ENCODE assay signal across 28 cellular contexts in genomic region chr1:63877021-63877767, GRCh38.
DNase-seq lines count a peak whose midpoint lies in the region; ATAC-seq, FAIRE-seq and TF ChIP-seq lines count a peak whose summit lies in the region.
"Had no signal": no experiment of that assay in that cellular context is flagged by ENCODE, and none has a peak within 500 bp of the region (broad histone marks: within the 10 kb centered on the region; RNA-seq: fewer than 3 reads in every experiment).

No MANE protein-coding gene starts in this region.

- no peak overlapping the region for H3K56ac ChIP-seq in H1 (replicated peaks; ENCODE audit: insufficient read length, low read depth, low read length)

- no peak overlapping the region for H3K9ac ChIP-seq in H1 (replicated peaks in 1 of 4; ENCODE audit: extremely low read depth in 1 of 4, low read depth in 3 of 4, low read length in 3 of 4)
- H3K9ac ChIP-seq in skeletal muscle satellite cell (ENCODE audit: low read depth, low read length): no peak overlapping the region

- H3K4me2 ChIP-seq in PC-9: peak overlapping the region; percentile 70
- no peak overlapping the region for H3K4me2 ChIP-seq in H1 (ENCODE audit: insufficient read depth in 1 of 2, low read depth in 2 of 2, low read length in 2 of 2)
- H3K4me2 ChIP-seq in skeletal muscle satellite cell (ENCODE audit: low read length): peak overlapping the region; percentile 39
- H3K4me2 ChIP-seq: hepatocyte had no signal

- no peaks in the 10 kb centered on the region for H3K36me3 ChIP-seq in PC-9 (ENCODE audit: low read depth)
- H3K36me3 ChIP-seq in H1 (ENCODE audit: control insufficient read depth in 2 of 4, insufficient read depth in 4 of 4, low read length in 3 of 4): no peaks in the 10 kb centered on the region
- H3K36me3 ChIP-seq in skeletal muscle satellite cell (ENCODE audit: insufficient read depth, low read length): no peaks in the 10 kb centered on the region
- no peaks in the 10 kb centered on the region for H3K36me3 ChIP-seq in HAP-1 (replicated peaks)
- H3K36me3 ChIP-seq: esophagus squamous epithelium, gastrocnemius medialis, neutrophil, thyroid gland had no signal

- peak overlapping the region; percentile 94 for H3K27ac ChIP-seq in PC-9
- 0 out of 2 replicates have a peak overlapping the region, but pooled peaks have one; percentile 8 for H3K27ac ChIP-seq in H1 (ENCODE audit: low read depth, low read length)
- H3K27ac ChIP-seq: C4-2B, gastrocnemius medialis, hepatocyte, neutrophil, thyroid gland had no signal

- no peaks in the 10 kb centered on the region for H3K9me3 Mint-ChIP-seq in Calu3 (ENCODE audit: low read depth, unreplicated experiment)
- no peaks in the 10 kb centered on the region for H3K9me3 Mint-ChIP-seq in activated CD8-positive, alpha-beta T cell treated with anti-CD3 and anti-CD28 coated beads for 36 hours
- H3K9me3 Mint-ChIP-seq: activated CD4-positive, alpha-beta T cell treated with anti-CD3 and anti-CD28 coated beads, Interleukin-2, amount 10 ng/mL, durations not matched to agents 7 days and 5 days; activated naive CD4-positive, alpha-beta T cell treated with anti-CD3 and anti-CD28 coated beads, Interleukin-2, amount 50 U/mL, for 24 hours; naive B cell had no signal

- H3K9me3 ChIP-seq in PC-9 (ENCODE audit: insufficient read depth, low read depth): peaks cover 12% of the 10 kb centered on the region; the same call in 1 of the 2 replicates
- no peaks in the 10 kb centered on the region for H3K9me3 ChIP-seq in H1 (ENCODE audit: insufficient read depth in 2 of 2, low read depth in 1 of 2, low read length in 1 of 2)
- H3K9me3 ChIP-seq in skeletal muscle satellite cell (replicated peaks; ENCODE audit: low read length): no peaks in the 10 kb centered on the region
- H3K9me3 ChIP-seq in HAP-1: no peaks in the 10 kb centered on the region
- H3K9me3 ChIP-seq: esophagus squamous epithelium, gastrocnemius medialis, neutrophil, thyroid gland had no signal

- H2BK20ac ChIP-seq in H1 (ENCODE audit: low read length): no peak overlapping the region

- H3K23me2 ChIP-seq in H1 (ENCODE audit: low read depth, low read length): peaks cover 2% of the 10 kb centered on the region; the same call in 1 of the 2 replicates

- no peak overlapping the region for H2BK5ac ChIP-seq in H1 (ENCODE audit: low read depth, low read length)

- no peak for TF ChIP-seq EP300 in H1 (IDR thresholded peaks at IDR 0.05; ENCODE audit: borderline replicate concordance in 1 of 2, low read depth in 2 of 2, low read length in 2 of 2)

- peaks cover 84% of the 10 kb centered on the region for H3K4me1 Mint-ChIP-seq in Calu3 (ENCODE audit: low read depth, unreplicated experiment)
- no peaks in the 10 kb centered on the region for H3K4me1 Mint-ChIP-seq in activated CD8-positive, alpha-beta T cell treated with anti-CD3 and anti-CD28 coated beads for 36 hours (ENCODE audit: low read depth)
- H3K4me1 Mint-ChIP-seq: activated CD4-positive, alpha-beta T cell treated with anti-CD3 and anti-CD28 coated beads, Interleukin-2, amount 10 ng/mL, durations not matched to agents 7 days and 5 days; activated naive CD4-positive, alpha-beta T cell treated with anti-CD3 and anti-CD28 coated beads, Interleukin-2, amount 50 U/mL, for 24 hours; immature natural killer cell; naive B cell had no signal

- H3K9me2 ChIP-seq in PC-9 (ENCODE audit: insufficient read depth): no peaks in the 10 kb centered on the region

- no peak for FAIRE-seq in H1 (lab: Jason Lieb, UNC)
- FAIRE-seq: HepG2 had no signal

- H3F3A ChIP-seq in PC-9 (ENCODE audit: insufficient read depth, low read depth): peaks cover 39% of the 10 kb centered on the region

- intact Hi-C loops in Calu3 (cut with micrococcal nuclease; ENCODE audit: unreplicated experiment): loop anchor here (2.0 to 5.0 kb wide), 3 partner anchors 40 to 184 kb away; no protein-coding TSS in a partner anchor
- intact Hi-C loops in PC-9 (cut with micrococcal nuclease; ENCODE audit: unreplicated experiment): loop anchor here (1.0 to 10.0 kb wide), 3 partner anchors 16 to 102 kb away; partner anchors contain the start of gene ROR1
- intact Hi-C loops in activated CD8-positive, alpha-beta T cell treated with anti-CD3 and anti-CD28 coated beads for 36 hours (cut with micrococcal nuclease): no loop called here

- no peak overlapping the region; the same call in 1 of the 2 replicates for H2BK12ac ChIP-seq in H1 (ENCODE audit: low read depth, low read length)

- POLR2A ChIA-PET in PC-9 (lab: Charles Lee; ENCODE audit: unreplicated experiment): no interaction called here
- POLR2A ChIA-PET in H1 (lab: Charles Lee; ENCODE audit: partially characterized antibody): interaction anchor here (1.3 kb wide), 1 partner anchor 14 kb away, joined by 4 read pairs; no protein-coding TSS in a partner anchor
- POLR2A ChIA-PET in activated CD8-positive, alpha-beta T cell treated with anti-CD3 and anti-CD28 coated beads for 36 hours (lab: Charles Lee): no interaction called here

- H3K4me3 Mint-ChIP-seq in Calu3 (ENCODE audit: low read depth, unreplicated experiment): peak overlapping the region; percentile 21
- H3K4me3 Mint-ChIP-seq in activated CD8-positive, alpha-beta T cell treated with anti-CD3 and anti-CD28 coated beads for 36 hours: no peak overlapping the region
- H3K4me3 Mint-ChIP-seq: activated CD4-positive, alpha-beta T cell treated with anti-CD3 and anti-CD28 coated beads, Interleukin-2, amount 10 ng/mL, durations not matched to agents 7 days and 5 days; activated naive CD4-positive, alpha-beta T cell treated with anti-CD3 and anti-CD28 coated beads, Interleukin-2, amount 50 U/mL, for 24 hours; immature natural killer cell; naive B cell had no signal

- H3K4me1 ChIP-seq in PC-9 (replicated peaks; ENCODE audit: insufficient read depth): peaks cover 72% of the 10 kb centered on the region
- H3K4me1 ChIP-seq in H1 (replicated peaks in 1 of 4; ENCODE audit: control insufficient read depth in 3 of 4, insufficient read depth in 4 of 4, low read length in 3 of 4): peaks cover 0 to 13% (median 7%) of the 10 kb centered on the region in 4 experiments; a peak in 5 of 7 replicates
- H3K4me1 ChIP-seq in skeletal muscle satellite cell (ENCODE audit: control insufficient read depth, insufficient read depth, low read length): peaks cover 65% of the 10 kb centered on the region
- no peaks in the 10 kb centered on the region for H3K4me1 ChIP-seq in HAP-1
- H3K4me1 ChIP-seq: gastrocnemius medialis had no signal

- no peak overlapping the region for H4K5ac ChIP-seq in H1 (ENCODE audit: insufficient read length, low read depth, low read length)

- H2BK120ac ChIP-seq in H1 (replicated peaks; ENCODE audit: low read depth, low read length): no peak overlapping the region

- peaks cover 8% of the 10 kb centered on the region for H3K79me1 ChIP-seq in H1 (ENCODE audit: low read depth, low read length)

- TF ChIP-seq POLR2A in H1 (IDR thresholded peaks at IDR 0.05; ENCODE audit: control extremely low read depth in 1 of 2, low read depth in 2 of 2, low read length in 2 of 2): no peak

- 87% methylated on average over 8 of the region's 8 CpGs; no CpG with 5 or more reads in 1 of the 2 experiments for WGBS in H1 (ENCODE audit: extremely low coverage in 1 of 2, insufficient coverage in 1 of 2, insufficient read length in 1 of 2, insufficient replicate concordance in 2 of 2, low coverage in 1 of 2, low lambda C conversion rate in 2 of 2, missing lambda C conversion rate in 1 of 2), 2 experiments

- no peak overlapping the region for H3K23ac ChIP-seq in H1 (ENCODE audit: insufficient read length)

- no TSS peak for BruUV-seq in Calu3 (replicated peaks; lab: Mats Ljungman, UMichigan)
- no TSS peak for BruUV-seq in PC-9 (replicated peaks; lab: Mats Ljungman, UMichigan)

- no peak overlapping the region for H2AK5ac ChIP-seq in H1 (ENCODE audit: low read depth, low read length)

- no peak overlapping the region for H3K4ac ChIP-seq in H1 (replicated peaks; ENCODE audit: insufficient read length, low read depth, low read length)

- H3K4me3 ChIP-seq in PC-9: peak overlapping the region; percentile 12; the same call in 1 of the 2 replicates
- no peak overlapping the region for H3K4me3 ChIP-seq in H1 (ENCODE audit: extremely low read depth in 1 of 4, insufficient read depth in 2 of 4, low read depth in 3 of 4, low read length in 4 of 4)
- H3K4me3 ChIP-seq in skeletal muscle satellite cell (ENCODE audit: low read length): no peak overlapping the region
- H3K4me3 ChIP-seq in HAP-1: no peak overlapping the region
- H3K4me3 ChIP-seq: esophagus squamous epithelium, gastrocnemius medialis, hepatocyte, thyroid gland had no signal

- peaks cover 5% of the 10 kb centered on the region for H3K36me3 Mint-ChIP-seq in Calu3 (ENCODE audit: insufficient read depth, unreplicated experiment)
- no peaks in the 10 kb centered on the region for H3K36me3 Mint-ChIP-seq in activated CD8-positive, alpha-beta T cell treated with anti-CD3 and anti-CD28 coated beads for 36 hours (ENCODE audit: low read depth)
- H3K36me3 Mint-ChIP-seq: activated naive CD4-positive, alpha-beta T cell treated with anti-CD3 and anti-CD28 coated beads, Interleukin-2, amount 50 U/mL, for 24 hours; immature natural killer cell; naive B cell had no signal

- DNase-seq in Calu3: no peak
- peak in 1 of 2 experiments; percentile 74 for DNase-seq in PC-9
- no peak for DNase-seq in H1 (ENCODE audit: low read depth in 1 of 2, low spot score in 2 of 2)
- DNase-seq in HAP-1 (ENCODE audit: low spot score in 2 of 2): no peak
- no peak for DNase-seq in D341Med (ENCODE audit: low spot score)
- no peak for DNase-seq in activated CD8-positive, alpha-beta T cell treated with anti-CD3 and anti-CD28 coated beads for 36 hours
- DNase-seq: activated CD4-positive, alpha-beta T cell treated with anti-CD3 and anti-CD28 coated beads, Interleukin-2, amount 10 ng/mL, durations not matched to agents 7 days and 5 days; anterior cingulate cortex; caudate nucleus; dermis blood vessel endothelial cell; esophagus squamous epithelium; gastrocnemius medialis; immature natural killer cell; Kasumi-1; naive B cell; Right ventricle myocardium superior; stimulated activated CD4-positive, alpha-beta T cell treated with anti-CD3 and anti-CD28 coated beads, Interleukin-15, amount 100 ng/mL, for 24 hours; stimulated activated naive CD8-positive, alpha-beta T cell treated with anti-CD3 and anti-CD28 coated beads, Interleukin-15, Interleukin-2, amounts not matched to agents 100 U/mL and 50 U/mL, for 24 hours had no signal

- H2AFZ ChIP-seq in PC-9 (no peak overlapping the region; the same call in 1 of the 2 replicates), H1 (ENCODE audit: low read length) (no peak overlapping the region)
- H2AFZ ChIP-seq: hepatocyte had no signal

- H4K91ac ChIP-seq in H1 (replicated peaks; ENCODE audit: insufficient read length, low read length): no peak overlapping the region

- in situ Hi-C loops in HAP-1 (cut with MboI; ENCODE audit: low sequenced_read_pairs): no loop called here

- no peak for TF ChIP-seq RAD21 in H1 (IDR thresholded peaks at IDR 0.05 in 1 of 2, conservative IDR thresholded peaks at IDR 0.05 in 1 of 2; ENCODE audit: low read depth in 2 of 2, low read length in 2 of 2)

- H3K27me3 ChIP-seq in PC-9 (ENCODE audit: insufficient read depth, low read depth) (no peaks in the 10 kb centered on the region), H1 (replicated peaks in 1 of 4; ENCODE audit: control insufficient read depth in 3 of 4, extremely low read depth in 1 of 4, insufficient read depth in 3 of 4, low read length in 3 of 4) (no peaks in the 10 kb centered on the region), skeletal muscle satellite cell (ENCODE audit: control insufficient read depth, insufficient read depth, low read length) (no peaks in the 10 kb centered on the region), HAP-1 (ENCODE audit: low read depth) (no peaks in the 10 kb centered on the region)
- H3K27me3 ChIP-seq: esophagus squamous epithelium, gastrocnemius medialis, hepatocyte, neutrophil, thyroid gland had no signal

- peaks cover 89% of the 10 kb centered on the region for H3K79me2 ChIP-seq in PC-9 (ENCODE audit: low read depth)
- H3K79me2 ChIP-seq in H1 (ENCODE audit: control insufficient read depth in 1 of 2, insufficient read depth in 2 of 2, low read length in 2 of 2): peaks cover 14 to 100% of the 10 kb centered on the region in 2 experiments; a peak in 3 of 4 replicates

- no peak overlapping the region for H4K8ac ChIP-seq in H1 (ENCODE audit: extremely low read depth, insufficient read depth, low read length)

- TF ChIP-seq CTCF in Calu3 (IDR thresholded peaks at IDR 0.05; ENCODE audit: unreplicated experiment): no peak
- no peak for TF ChIP-seq CTCF in PC-9 (conservative IDR thresholded peaks at IDR 0.05)
- TF ChIP-seq CTCF in H1 (IDR thresholded peaks at IDR 0.05; ENCODE audit: control extremely low read depth in 1 of 3, insufficient read depth in 1 of 3, low read depth in 1 of 3, low read length in 3 of 3): no peak
- TF ChIP-seq CTCF in activated CD8-positive, alpha-beta T cell treated with anti-CD3 and anti-CD28 coated beads for 36 hours (IDR thresholded peaks at IDR 0.05): no peak

- H4K20me1 ChIP-seq in PC-9 (ENCODE audit: insufficient read depth) (no peaks in the 10 kb centered on the region), H1 (replicated peaks in 1 of 2; ENCODE audit: control insufficient read depth in 1 of 2, insufficient read depth in 2 of 2, low read length in 2 of 2) (peaks cover 8 to 10% of the 10 kb centered on the region in 2 experiments)

- no peak overlapping the region for H3K14ac ChIP-seq in H1 (ENCODE audit: insufficient read length)

- CTCF ChIA-PET in Calu3 (lab: Charles Lee): interaction anchor here (0.6 to 1.6 kb wide), 2 partner anchors 37 to 951 kb away, joined by 3 to 5 read pairs; no protein-coding TSS in a partner anchor
- CTCF ChIA-PET in PC-9 (lab: Charles Lee): no interaction called here
- CTCF ChIA-PET in H1 (lab: Charles Lee; ENCODE audit: partially characterized antibody): interaction anchor here (0.8 to 2.2 kb wide), 6 partner anchors 10 to 203 kb away, joined by 3 to 12 read pairs (median 4); no protein-coding TSS in a partner anchor
- CTCF ChIA-PET in activated CD8-positive, alpha-beta T cell treated with anti-CD3 and anti-CD28 coated beads for 36 hours (lab: Charles Lee): no interaction called here

- no peak overlapping the region for H2BK15ac ChIP-seq in H1 (ENCODE audit: low read length)

- peak overlapping the region; percentile 68 for H3K27ac Mint-ChIP-seq in Calu3 (ENCODE audit: unreplicated experiment)
- no peak overlapping the region for H3K27ac Mint-ChIP-seq in activated CD8-positive, alpha-beta T cell treated with anti-CD3 and anti-CD28 coated beads for 36 hours
- H3K27ac Mint-ChIP-seq: activated CD4-positive, alpha-beta T cell treated with anti-CD3 and anti-CD28 coated beads, Interleukin-2, amount 10 ng/mL, durations not matched to agents 7 days and 5 days; activated naive CD4-positive, alpha-beta T cell treated with anti-CD3 and anti-CD28 coated beads, Interleukin-2, amount 50 U/mL, for 24 hours; immature natural killer cell had no signal

- no peak overlapping the region for H3K18ac ChIP-seq in H1 (ENCODE audit: extremely low read depth, low read length)

- no peaks in the 10 kb centered on the region for H3K27me3 Mint-ChIP-seq in Calu3 (ENCODE audit: unreplicated experiment)
- H3K27me3 Mint-ChIP-seq in activated CD8-positive, alpha-beta T cell treated with anti-CD3 and anti-CD28 coated beads for 36 hours: no peaks in the 10 kb centered on the region
- H3K27me3 Mint-ChIP-seq: activated CD4-positive, alpha-beta T cell treated with anti-CD3 and anti-CD28 coated beads, Interleukin-2, amount 10 ng/mL, durations not matched to agents 7 days and 5 days; activated naive CD4-positive, alpha-beta T cell treated with anti-CD3 and anti-CD28 coated beads, Interleukin-2, amount 50 U/mL, for 24 hours; progenitor cell of endocrine pancreas had no signal

- ATAC-seq in GM19463 (IDR thresholded peaks at IDR 0.05; ENCODE audit: unreplicated experiment): no peak
- no peak for ATAC-seq in activated CD8-positive, alpha-beta T cell treated with anti-CD3 and anti-CD28 coated beads for 36 hours
- ATAC-seq: gastrocnemius medialis; HepG2; left lobe of liver; stimulated activated naive CD8-positive, alpha-beta T cell treated with anti-CD3 and anti-CD28 coated beads, Interleukin-15, Interleukin-2, amounts not matched to agents 100 U/mL and 50 U/mL, for 24 hours had no signal

Comparison
In these comparisons a context has a peak if more than half of its experiments do, and no peak if none do; other contexts are left out.
1. H3K4me2 ChIP-seq: peak in PC-9 (single experiment) and skeletal muscle satellite cell (single experiment); none in H1 (0 of 2).
2. CTCF ChIA-PET loops: an anchor here in Calu3 (0.6 to 1.6 kb wide) and H1 (0.8 to 2.2 kb wide); none called in PC-9 and activated CD8-positive, alpha-beta T cell treated with anti-CD3 and anti-CD28 coated beads for 36 hours.